12 cellular contexts compared by ENCODE assay signal in genomic region chr11:113553235-113553634, GRCh38.
DNase-seq lines count a peak whose midpoint lies in the region; ATAC-seq and TF ChIP-seq lines count a peak whose summit lies in the region.
"Had no signal": no experiment of that assay in that cellular context is flagged by ENCODE, and none has a peak within 500 bp of the region (broad histone marks: within the 10 kb centered on the region; RNA-seq: fewer than 3 reads in every experiment).

No MANE protein-coding gene starts in this region.

- peaks cover 25 to 30% of the 10 kb centered on the region in 2 experiments for H3K4me1 ChIP-seq in trophoblast cell (ENCODE audit: control insufficient read depth in 1 of 2, insufficient read depth in 2 of 2, low read length in 2 of 2)

- no peaks in the 10 kb centered on the region for H3K27me3 ChIP-seq in trophoblast cell (ENCODE audit: insufficient read depth, low read length)

- H3K27ac ChIP-seq in trophoblast cell (ENCODE audit: low read depth, low read length) = peak overlapping the region; percentile 36

- H4K12ac ChIP-seq in trophoblast cell (ENCODE audit: low read depth, low read length) = no peak overlapping the region

- no peak overlapping the region for H2BK12ac ChIP-seq in trophoblast cell (ENCODE audit: low read length)

- in situ Hi-C loops in SK-MEL-5 (cut with HindIII; ENCODE audit: low pct_unique_long_range_greater_than_20kb, low sequenced_read_pairs) = no loop called here

- peaks cover 24% of the 10 kb centered on the region for H3K79me1 ChIP-seq in trophoblast cell (ENCODE audit: low read length)

- H3K9ac ChIP-seq in trophoblast cell (ENCODE audit: low read length) = no peak overlapping the region

- H4K8ac ChIP-seq in trophoblast cell (ENCODE audit: low read depth, low read length) = no peak overlapping the region

- no peak overlapping the region for H3K14ac ChIP-seq in trophoblast cell (ENCODE audit: low read length)

- H2BK5ac ChIP-seq in trophoblast cell (ENCODE audit: low read depth, low read length, poor library complexity) = no peak overlapping the region

- H3K4me3 ChIP-seq in fibroblast of villous mesenchyme (ENCODE audit: low read depth, low read length) (no peak overlapping the region), trophoblast cell (ENCODE audit: low read depth, low read length) (no peak overlapping the region)

- no peak overlapping the region for H3K4ac ChIP-seq in trophoblast cell (ENCODE audit: low read depth, low read length)

- WGBS in trophoblast cell (ENCODE audit: extremely low coverage, insufficient coverage, insufficient read length) = no CpG with 5 or more reads among the region's 8 CpGs

- no peak overlapping the region for H4K91ac ChIP-seq in trophoblast cell (ENCODE audit: low read depth, low read length)

- peaks cover 1% of the 10 kb centered on the region for H3K79me2 ChIP-seq in trophoblast cell (ENCODE audit: control insufficient read depth, insufficient read depth, low read length, poor library complexity)

- H3K36me3 ChIP-seq in trophoblast cell (ENCODE audit: control insufficient read depth in 1 of 2, insufficient read depth in 2 of 2, low read length in 2 of 2) = no peaks in the 10 kb centered on the region

- H3K9me3 ChIP-seq in trophoblast cell (ENCODE audit: insufficient read depth, low read depth, low read length) = no peaks in the 10 kb centered on the region

- H3K23ac ChIP-seq in trophoblast cell (ENCODE audit: low read length) = no peak overlapping the region

- H2AK5ac ChIP-seq in trophoblast cell (ENCODE audit: low read length) = no peak overlapping the region

- no peak overlapping the region for H3K18ac ChIP-seq in trophoblast cell (ENCODE audit: low read length)

- DNase-seq in ELR (ENCODE audit: low read depth) (peak; percentile 92), SK-MEL-5 (ENCODE audit: low read depth, low spot score) (peak; percentile 35), fibroblast of villous mesenchyme (ENCODE audit: low read depth) (peak; percentile 98), trophoblast cell (peak; percentile 93 to 97), Ammon's horn (ENCODE audit: low spot score) (no peak), NCI-H2196 treated with DMSO at 0.1 percent for 48 hours (lab: John Stamatoyannopoulos, UW; ENCODE audit: unreplicated experiment) (no peak), Kasumi-1 (lab: John Stamatoyannopoulos, UW) (no peak)
- DNase-seq: anterior cingulate cortex, DMS79, MV-4-11 had no signal

- TF ChIP-seq CTCF in fibroblast of villous mesenchyme (IDR thresholded peaks at IDR 0.05; ENCODE audit: insufficient read depth, low read depth, low read length) = no peak

- H3K4me2 ChIP-seq in trophoblast cell (ENCODE audit: low read length) = no peak overlapping the region

- H2BK120ac ChIP-seq in trophoblast cell (ENCODE audit: insufficient read depth, low read length, poor library complexity) = no peak overlapping the region

- ATAC-seq in GM21529 (IDR thresholded peaks at IDR 0.05; ENCODE audit: unreplicated experiment) = no peak
- ATAC-seq: activated CD8-positive, alpha-beta T cell treated with anti-CD3 and anti-CD28 coated beads for 36 hours had no signal

- no peak overlapping the region for H2AFZ ChIP-seq in trophoblast cell (ENCODE audit: insufficient read depth, low read length, poor library complexity)

Comparison
In these comparisons a context has a peak if more than half of its experiments do, and no peak if none do; other contexts are left out.
1. DNase-seq: peak in ELR (single experiment), SK-MEL-5 (single experiment), fibroblast of villous mesenchyme (single experiment) and trophoblast cell (2 of 2); none in Ammon's horn (single experiment), NCI-H2196 treated with DMSO at 0.1 percent for 48 hours (single experiment) and Kasumi-1 (0 of 2).